9 cellular contexts compared by ENCODE assay signal in genomic region chr3:152328841-152329240, GRCh38.
DNase-seq lines count a peak whose midpoint lies in the region; ATAC-seq, FAIRE-seq and TF ChIP-seq lines count a peak whose summit lies in the region.
"Had no signal": no experiment of that assay in that cellular context is flagged by ENCODE, and none has a peak within 500 bp of the region (broad histone marks: within the 10 kb centered on the region; RNA-seq: fewer than 3 reads in every experiment).

No MANE protein-coding gene starts in this region.

- peak overlapping the region; percentile 56 for H3K4me3 ChIP-seq in adipocyte (ENCODE audit: low read length)
- H3K4me3 ChIP-seq in keratinocyte (ENCODE audit: control insufficient read depth in 2 of 3, extremely low read depth in 1 of 3, insufficient read depth in 2 of 3, low read depth in 1 of 3, low read length in 3 of 3): no peak overlapping the region
- no peak overlapping the region for H3K4me3 ChIP-seq in upper lobe of left lung

- ATAC-seq in activated T-cell treated with anti-CD3 and anti-CD28 coated beads, Interleukin-2, amount 50 U/mL, for 4 hours: no peak
- ATAC-seq in upper lobe of left lung (ENCODE audit: low FRiP score in 2 of 2) (peak in 1 of 2 donors; percentile 85), GM18907 (IDR thresholded peaks at IDR 0.05; ENCODE audit: unreplicated experiment) (no peak)

- peak overlapping the region; percentile 13 for H3K4me3 Mint-ChIP-seq in activated T-cell treated with anti-CD3 and anti-CD28 coated beads, Interleukin-2, amount 50 U/mL, for 4 hours

- TF ChIP-seq POLR2A in upper lobe of left lung (IDR thresholded peaks at IDR 0.05): no peak

- peak in 2 of 4 donors; percentile 44 to 74 for TF ChIP-seq EP300 in upper lobe of left lung (IDR thresholded peaks at IDR 0.05)

- H3K4me2 ChIP-seq in keratinocyte (ENCODE audit: control insufficient read depth, extremely low read depth, insufficient read depth, low read depth, low read length): peak overlapping the region; percentile 17

- peak overlapping the region; percentile 60 for H3K9ac ChIP-seq in adipocyte (ENCODE audit: low read length)
- no peak overlapping the region for H3K9ac ChIP-seq in keratinocyte (ENCODE audit: control insufficient read depth, extremely low read depth, insufficient read depth, low read length)

- H2AFZ ChIP-seq in keratinocyte (ENCODE audit: control insufficient read depth, low read length): no peak overlapping the region

- H3K79me2 ChIP-seq in keratinocyte (ENCODE audit: control insufficient read depth, insufficient read depth, low read length): peaks cover 64% of the 10 kb centered on the region

- no peaks in the 10 kb centered on the region for H3K9me1 ChIP-seq in keratinocyte (ENCODE audit: control insufficient read depth, extremely low read depth, insufficient read depth, low read length)

- peak; percentile 44 for FAIRE-seq in keratinocyte (lab: Jason Lieb, UNC)

- peaks cover 84% of the 10 kb centered on the region for H3K4me1 Mint-ChIP-seq in activated T-cell treated with anti-CD3 and anti-CD28 coated beads, Interleukin-2, amount 50 U/mL, for 4 hours (ENCODE audit: low read depth)

- peaks cover 58% of the 10 kb centered on the region for H3K4me1 ChIP-seq in adipocyte (ENCODE audit: control insufficient read depth, insufficient read depth, low read length)
- H3K4me1 ChIP-seq in keratinocyte (ENCODE audit: control insufficient read depth, extremely low read depth, insufficient read depth, low read length): peaks cover 35% of the 10 kb centered on the region
- H3K4me1 ChIP-seq in upper lobe of left lung: peaks cover 61 to 76% (median 67%) of the 10 kb centered on the region in 4 donors

- H3K27me3 Mint-ChIP-seq in activated T-cell treated with anti-CD3 and anti-CD28 coated beads, Interleukin-2, amount 50 U/mL, for 4 hours (ENCODE audit: low read depth): no peaks in the 10 kb centered on the region

- H3K36me3 Mint-ChIP-seq in activated T-cell treated with anti-CD3 and anti-CD28 coated beads, Interleukin-2, amount 50 U/mL, for 4 hours (ENCODE audit: insufficient read depth): peaks cover 38% of the 10 kb centered on the region

- no peak for DNase-seq in activated T-cell treated with anti-CD3 and anti-CD28 coated beads, Interleukin-2, amount 50 U/mL, for 4 hours
- DNase-seq in activated T-cell treated with anti-CD3 and anti-CD28 coated beads, Interleukin-2, amount 50 U/mL, for 48 hours: no peak
- DNase-seq in adipocyte (ENCODE audit: low read depth) (peak; percentile 90), keratinocyte (ENCODE audit: low read depth, low spot score) (peak; percentile 26), upper lobe of left lung (no peak), GF-D8 (lab: John Stamatoyannopoulos, UW) (no peak), midbrain (lab: John Stamatoyannopoulos, UW) (no peak)
- DNase-seq: DND-41 had no signal

- H3K9me3 ChIP-seq in adipocyte (ENCODE audit: control insufficient read depth, low read length) (peaks cover 4% of the 10 kb centered on the region), keratinocyte (ENCODE audit: control insufficient read depth, low read depth, low read length) (no peaks in the 10 kb centered on the region), upper lobe of left lung (no peaks in the 10 kb centered on the region)

- no peaks in the 10 kb centered on the region for H3K9me3 Mint-ChIP-seq in activated T-cell treated with anti-CD3 and anti-CD28 coated beads, Interleukin-2, amount 50 U/mL, for 4 hours

- dilution Hi-C loops in keratinocyte (cut with MboI; ENCODE audit: extremely low pct_ligation_motif_present, low sequenced_read_pairs): no loop called here

- 7 to 10% methylated on average over 3 of the region's 3 CpGs for WGBS in upper lobe of left lung, 2 donors

- TF ChIP-seq CTCF in keratinocyte (optimal IDR thresholded peaks at IDR 0.05 in 1 of 3, IDR thresholded peaks at IDR 0.05 in 1 of 3, conservative IDR thresholded peaks at IDR 0.05 in 1 of 3; ENCODE audit: extremely low read depth in 1 of 3, insufficient read depth in 2 of 3, low read length in 3 of 3) (no peak), upper lobe of left lung (IDR thresholded peaks at IDR 0.05) (no peak)

- peaks cover 2% of the 10 kb centered on the region for H3K36me3 ChIP-seq in adipocyte (ENCODE audit: control insufficient read depth, insufficient read depth, low read length, severe bottlenecking)
- no peaks in the 10 kb centered on the region for H3K36me3 ChIP-seq in keratinocyte (ENCODE audit: control insufficient read depth in 2 of 2, extremely low read depth in 1 of 2, insufficient read depth in 2 of 2, low read length in 2 of 2)
- no peaks in the 10 kb centered on the region for H3K36me3 ChIP-seq in upper lobe of left lung

- H4K20me1 ChIP-seq in keratinocyte (ENCODE audit: control insufficient read depth, extremely low read depth, insufficient read depth, low read length): no peaks in the 10 kb centered on the region

- H3K27me3 ChIP-seq in adipocyte (replicated peaks; ENCODE audit: control insufficient read depth, insufficient read depth, low read length) (no peaks in the 10 kb centered on the region), keratinocyte (ENCODE audit: control insufficient read depth, extremely low read depth, insufficient read depth, low read length) (no peaks in the 10 kb centered on the region), upper lobe of left lung (no peaks in the 10 kb centered on the region)

- H3K27ac ChIP-seq in keratinocyte (ENCODE audit: control insufficient read depth, insufficient read depth, low read length): peak overlapping the region; percentile 51
- peak overlapping the region; percentile 21 to 66 (median 34) for H3K27ac ChIP-seq in upper lobe of left lung

Comparison
In these comparisons a context has a peak if more than half of its experiments do, and no peak if none do; other contexts are left out.
1. DNase-seq: peak in adipocyte (single experiment) and keratinocyte (single experiment); none in activated T-cell treated with anti-CD3 and anti-CD28 coated beads, Interleukin-2, amount 50 U/mL, for 4 hours (single experiment), activated T-cell treated with anti-CD3 and anti-CD28 coated beads, Interleukin-2, amount 50 U/mL, for 48 hours (0 of 2), upper lobe of left lung (0 of 2), GF-D8 (single experiment) and midbrain (single experiment).